In genomic region chr2:208464205-208464604, GRCh38 we compare ENCODE assay signal across 3 cellular contexts.
"Had no signal": no experiment of that assay in that cellular context is flagged by ENCODE, and none has a peak within 500 bp of the region (broad histone marks: within the 10 kb centered on the region; RNA-seq: fewer than 3 reads in every experiment).

No MANE protein-coding gene starts in this region.

- DNase-seq: GDM1, GF-D8 had no signal

- H3K4me3 ChIP-seq: GM12878 had no signal
